ENCODE assay signal across 21 cellular contexts in the genomic region with DNA sequence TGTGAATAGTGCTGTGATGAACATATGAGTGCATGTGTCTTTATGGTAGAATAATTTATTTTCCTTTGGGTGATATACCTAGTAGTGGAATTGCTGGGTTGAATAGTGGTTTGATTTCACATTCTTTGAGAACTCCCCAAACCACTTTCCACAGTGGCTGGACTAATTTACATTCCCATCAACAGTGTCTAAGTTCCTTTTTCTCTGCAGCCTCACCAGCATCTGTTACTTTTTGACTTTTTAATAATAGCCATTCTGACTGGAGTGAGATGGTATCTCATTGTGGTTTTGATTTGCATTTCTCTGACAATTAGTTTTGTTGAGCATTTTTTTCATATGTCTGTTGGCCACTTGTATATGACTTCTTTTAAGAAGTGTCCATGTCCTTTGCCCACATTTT. TPM values are rescaled to one million over a fixed set of nuclear protein-coding genes. Genes with fewer than 3 reads are reported as not detected.
DNase-seq lines count a peak whose midpoint lies in the region; ATAC-seq and TF ChIP-seq lines count a peak whose summit lies in the region.
"Had no signal": no experiment of that assay in that cellular context is flagged by ENCODE, and none has a peak within 500 bp of the region (broad histone marks: within the 10 kb centered on the region; RNA-seq: fewer than 3 reads in every experiment).

No MANE protein-coding gene starts in this region.

- H2BK15ac ChIP-seq in H9 (ENCODE audit: low read depth, low read length) = no peak overlapping the region

- H3K9me3 ChIP-seq in H9 (ENCODE audit: control insufficient read depth, low read depth, low read length) = no peaks in the 10 kb centered on the region
- H3K9me3 ChIP-seq: BE2C had no signal

- in situ Hi-C loops in KBM-7 (cut with MboI; ENCODE audit: low pct_unique_long_range_greater_than_20kb, low sequenced_read_pairs) = no loop called here

- H3K18ac ChIP-seq in H9 (ENCODE audit: insufficient read length, low read depth, low read length) = no peak overlapping the region

- H3K56ac ChIP-seq in H9 (ENCODE audit: insufficient read length, low read depth, low read length) = no peak overlapping the region

- H4K8ac ChIP-seq in H9 (replicated peaks; ENCODE audit: insufficient read length, low read depth, low read length) = no peak overlapping the region

- H3K4me1 ChIP-seq in H9 (ENCODE audit: insufficient read depth, low read length) = no peaks in the 10 kb centered on the region
- H3K4me1 ChIP-seq: BE2C had no signal

- no peak overlapping the region for H3K4me2 ChIP-seq in H9 (ENCODE audit: insufficient read depth, insufficient read length, low read length)

- peak; percentile 59 for ATAC-seq in activated B cell treated with CpG ODN at 0.5 μM for 24 hours (ENCODE audit: low read depth)
- no peak for ATAC-seq in activated T-helper 17 cell treated with anti-CD3 and anti-CD28 coated beads, Interleukin-2, amount 50 U/mL, for 72 hours (replicated peaks)
- ATAC-seq: Panc1 had no signal

- intact Hi-C loops in activated B cell treated with CpG ODN at 0.5 μM for 24 hours (cut with micrococcal nuclease) = no loop called here
- intact Hi-C loops in posterior vena cava (cut with DNase I) = no loop called here

- H3K4me1 Mint-ChIP-seq in activated B cell treated with CpG ODN at 0.5 μM for 24 hours = peaks cover 71% of the 10 kb centered on the region
- H3K4me1 Mint-ChIP-seq in activated T-helper 17 cell treated with anti-CD3 and anti-CD28 coated beads, Interleukin-2, amount 50 U/mL, for 72 hours = no peaks in the 10 kb centered on the region
- H3K4me1 Mint-ChIP-seq in H9 = peaks cover 10 to 19% of the 10 kb centered on the region in 2 experiments; a peak in 3 of 4 replicates
- H3K4me1 Mint-ChIP-seq: CD4-positive, CD25-positive, alpha-beta regulatory T cell had no signal

- H3K9me3 Mint-ChIP-seq in activated B cell treated with CpG ODN at 0.5 μM for 24 hours (no peaks in the 10 kb centered on the region), H9 (peaks cover 75 to 82% of the 10 kb centered on the region in 2 experiments)
- H3K9me3 Mint-ChIP-seq in activated T-helper 17 cell treated with anti-CD3 and anti-CD28 coated beads, Interleukin-2, amount 50 U/mL, for 72 hours = no peaks in the 10 kb centered on the region

- TF ChIP-seq CTCF in activated B cell treated with CpG ODN at 0.5 μM for 24 hours (IDR thresholded peaks at IDR 0.05) (no peak), H9 (conservative IDR thresholded peaks at IDR 0.05) (no peak)

- H3K4me3 Mint-ChIP-seq in activated B cell treated with CpG ODN at 0.5 μM for 24 hours (peak overlapping the region; percentile 20), H9 (no peak overlapping the region)
- no peak overlapping the region for H3K4me3 Mint-ChIP-seq in activated T-helper 17 cell treated with anti-CD3 and anti-CD28 coated beads, Interleukin-2, amount 50 U/mL, for 72 hours
- H3K4me3 Mint-ChIP-seq: CD4-positive, CD25-positive, alpha-beta regulatory T cell had no signal

- H2BK12ac ChIP-seq in H9 (ENCODE audit: insufficient read length, low read depth, low read length) = no peak overlapping the region

- no peaks in the 10 kb centered on the region for H3K79me1 ChIP-seq in H9 (ENCODE audit: insufficient read depth, low read depth, low read length, poor library complexity, severe bottlenecking)

- H3K23ac ChIP-seq in H9 (ENCODE audit: insufficient read length, low read depth, low read length) = no peak overlapping the region

- H4K20me1 ChIP-seq in H9 (ENCODE audit: control insufficient read depth, insufficient read depth, insufficient read length) = no peaks in the 10 kb centered on the region

- H3K9ac ChIP-seq in H9 (ENCODE audit: extremely low read depth, insufficient read length, low read length) = no peak overlapping the region

- H2BK120ac ChIP-seq in H9 (ENCODE audit: low read depth, low read length, poor library complexity, severe bottlenecking) = no peak overlapping the region

- no peaks in the 10 kb centered on the region; the same call in 1 of the 2 replicates for H3K79me2 ChIP-seq in H9 (ENCODE audit: insufficient read depth, low read length)

- no peak overlapping the region for H2AFZ ChIP-seq in H9 (ENCODE audit: low read length)

- no peak overlapping the region for H2BK5ac ChIP-seq in H9 (ENCODE audit: insufficient read length, low read length)

- no peak overlapping the region for H3K14ac ChIP-seq in H9 (ENCODE audit: insufficient read depth, low read length)

- no peak overlapping the region for H3K4ac ChIP-seq in H9 (ENCODE audit: low read depth, low read length)

- H3K27ac ChIP-seq in H9 (ENCODE audit: insufficient read length, low read depth, low read length) = no peak overlapping the region
- H3K27ac ChIP-seq: HL-60 had no signal

- no peaks in the 10 kb centered on the region for H3K23me2 ChIP-seq in H9 (ENCODE audit: insufficient read length, low read depth, low read length, poor library complexity, severe bottlenecking)

- H2AK5ac ChIP-seq in H9 (ENCODE audit: insufficient read length, low read length) = no peak overlapping the region

- H4K91ac ChIP-seq in H9 (ENCODE audit: insufficient read length, low read depth, low read length) = no peak overlapping the region

- POLR2A ChIA-PET in activated B cell treated with CpG ODN at 0.5 μM for 24 hours (lab: Charles Lee) = interaction anchor here (0.7 kb wide), 2 partner anchors 18 to 26 kb away, joined by 4 read pairs; no protein-coding TSS in a partner anchor

- DNase-seq in KBM-7 (peak; percentile 72), activated B cell treated with CpG ODN at 0.5 μM for 24 hours (no peak), kidney tubule cell (ENCODE audit: low spot score) (peak; percentile 33), posterior vena cava (ENCODE audit: low spot score) (no peak), H9 (no peak)
- no peak for DNase-seq in activated T-cell treated with anti-CD3 and anti-CD28 coated beads, Interleukin-2, amount 50 U/mL, for 48 hours
- DNase-seq: ACHN; BE2C; CD4-positive, CD25-positive, alpha-beta regulatory T cell; COR-L47; DMS 273 treated with DMSO at 0.1 percent for 48 hours; DND-41; GF-D8; NCI-H1417 treated with DMSO at 0.1 percent for 48 hours; NCI-H187 treated with DMSO at 0.1 percent for 48 hours; NCI-H2227 treated with DMSO at 0.1 percent for 48 hours; NCI-H510A treated with DMSO at 0.1 percent for 48 hours; SW 1271 had no signal

- H3K27me3 Mint-ChIP-seq in activated B cell treated with CpG ODN at 0.5 μM for 24 hours (no peaks in the 10 kb centered on the region), H9 (ENCODE audit: low read depth) (no peaks in the 10 kb centered on the region)
- H3K27me3 Mint-ChIP-seq in activated T-helper 17 cell treated with anti-CD3 and anti-CD28 coated beads, Interleukin-2, amount 50 U/mL, for 72 hours = peaks cover 6% of the 10 kb centered on the region

- H3K27me3 ChIP-seq in H9 (ENCODE audit: insufficient read depth, low read length) = no peaks in the 10 kb centered on the region
- H3K27me3 ChIP-seq: BE2C had no signal

- no peak overlapping the region for H2BK20ac ChIP-seq in H9 (ENCODE audit: low read depth, low read length, poor library complexity, severe bottlenecking)

- H3K27ac Mint-ChIP-seq in activated B cell treated with CpG ODN at 0.5 μM for 24 hours = peak overlapping the region; percentile 46
- H3K27ac Mint-ChIP-seq in activated T-helper 17 cell treated with anti-CD3 and anti-CD28 coated beads, Interleukin-2, amount 50 U/mL, for 72 hours = no peak overlapping the region
- H3K27ac Mint-ChIP-seq in H9 = no peak overlapping the region
- H3K27ac Mint-ChIP-seq: CD4-positive, CD25-positive, alpha-beta regulatory T cell had no signal

- CTCF ChIA-PET in activated B cell treated with CpG ODN at 0.5 μM for 24 hours (lab: Charles Lee) = no interaction called here

- H3T11ph ChIP-seq in H9 (ENCODE audit: low read length) = no peak overlapping the region

- no peak overlapping the region for H4K5ac ChIP-seq in H9 (ENCODE audit: insufficient read length, low read depth, low read length)

- peaks cover 4% of the 10 kb centered on the region for H3K36me3 Mint-ChIP-seq in activated B cell treated with CpG ODN at 0.5 μM for 24 hours (ENCODE audit: low read depth)
- H3K36me3 Mint-ChIP-seq in activated T-helper 17 cell treated with anti-CD3 and anti-CD28 coated beads, Interleukin-2, amount 50 U/mL, for 72 hours (ENCODE audit: low read depth) = no peaks in the 10 kb centered on the region
- H3K36me3 Mint-ChIP-seq in H9 (ENCODE audit: insufficient read depth in 1 of 3, low read depth in 3 of 3) = peaks cover 4 to 15% (median 13%) of the 10 kb centered on the region in 3 experiments; a peak in 6 of 7 replicates
- H3K36me3 Mint-ChIP-seq: CD4-positive, CD25-positive, alpha-beta regulatory T cell had no signal

RNA-seq across cellular contexts. Expression of a gene that starts 29.1 kb away (rescaled TPM):
- total RNA-seq in activated B cell treated with CpG ODN at 0.5 μM for 24 hours (45.3 and 48.4 TPM in 2 replicates), posterior vena cava (1 to 10 TPM; 3.1 to 6.6 TPM), H9 (2021) (19.6 and 20.2 TPM in 2 replicates)
- total RNA-seq in activated T-helper 17 cell treated with anti-CD3 and anti-CD28 coated beads, Interleukin-2, amount 50 U/mL, for 72 hours = 1 to 10 TPM in 1 of 2 donors, under 1 TPM in 1; 0.54 to 1.3 TPM

Comparison
In these comparisons a context has a peak if more than half of its experiments do, and no peak if none do; other contexts are left out.
1. DNase-seq: peak in KBM-7 (single experiment) and kidney tubule cell (single experiment); none in activated B cell treated with CpG ODN at 0.5 μM for 24 hours (single experiment), activated T-cell treated with anti-CD3 and anti-CD28 coated beads, Interleukin-2, amount 50 U/mL, for 48 hours (0 of 2), posterior vena cava (single experiment) and H9 (single experiment).